Comparison of ENCODE assay signal across 8 cellular contexts in the genomic region with DNA sequence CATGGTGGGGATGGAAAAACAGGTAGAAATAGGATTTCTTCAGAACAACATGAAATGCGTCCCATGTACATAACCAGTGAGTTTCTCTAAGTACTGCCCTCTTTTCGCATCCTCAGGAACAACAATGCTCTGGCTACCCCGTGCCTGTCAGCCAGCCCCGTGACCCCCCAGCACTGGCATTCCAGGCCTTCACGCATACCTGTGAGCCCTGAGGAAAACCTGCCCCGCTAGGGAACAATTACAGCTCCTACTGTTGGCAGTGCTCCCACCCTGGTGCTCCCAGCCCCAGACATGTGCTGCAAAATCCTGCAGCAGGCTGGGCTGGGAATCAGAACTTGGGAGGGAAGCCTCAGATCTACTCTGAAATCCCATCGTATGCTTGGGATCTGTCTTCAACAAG. TPM values are rescaled to one million over a fixed set of nuclear protein-coding genes. Genes with fewer than 3 reads are reported as not detected.
A peak's percentile ranks its signal among the peaks of the same experiment; 100 is the strongest.
DNase-seq lines count a peak whose midpoint lies in the region; TF ChIP-seq lines count a peak whose summit lies in the region.

No MANE protein-coding gene starts in this region.

- peaks cover 17% of the 10 kb centered on the region for H3K36me3 ChIP-seq in GM23248 (ENCODE audit: low read depth)
- peaks cover 19% of the 10 kb centered on the region for H3K36me3 ChIP-seq in left ventricle myocardium inferior
- H3K36me3 ChIP-seq in testis (ENCODE audit: low read depth, missing control alignments) = no peaks in the 10 kb centered on the region

- 74 to 80% methylated on average over 7 of the region's 7 CpGs for WGBS in GM23248 (ENCODE audit: low coverage in 1 of 2, low lambda C conversion rate in 2 of 2, missing lambda C conversion rate in 2 of 2), 2 experiments
- WGBS in testis, 2 donors = 77 to 87% methylated on average over 7 of the region's 7 CpGs

- no peaks in the 10 kb centered on the region for H3K27me3 Mint-ChIP-seq in activated CD4-positive, alpha-beta memory T cell treated with anti-CD3 and anti-CD28 coated beads, Interleukin-2, amount 10 ng/mL, durations not matched to agents 7 days and 5 days

- H4K20me1 ChIP-seq in GM23248 (ENCODE audit: insufficient read depth) = no peaks in the 10 kb centered on the region; the same call in 1 of the 2 replicates

- peak overlapping the region; percentile 74 for H3K4me3 Mint-ChIP-seq in activated CD4-positive, alpha-beta memory T cell treated with anti-CD3 and anti-CD28 coated beads, Interleukin-2, amount 10 ng/mL, durations not matched to agents 7 days and 5 days

- intact Hi-C loops in left ventricle myocardium inferior (cut with micrococcal nuclease) = loop anchor here (10.0 kb wide), 1 partner anchor 157 kb away; no protein-coding TSS in a partner anchor
- intact Hi-C loops in testis (cut with DNase I; ENCODE audit: low total_unique reads) = no loop called here

- no peak for TF ChIP-seq POLR2A in testis (IDR thresholded peaks at IDR 0.05)

- peaks cover 100% of the 10 kb centered on the region for H3K79me2 ChIP-seq in GM23248 (ENCODE audit: insufficient read depth)

- H3K27me3 ChIP-seq in GM23248 (replicated peaks; ENCODE audit: insufficient read depth) (no peaks in the 10 kb centered on the region), left ventricle myocardium inferior (ENCODE audit: low read depth) (no peaks in the 10 kb centered on the region), testis (no peaks in the 10 kb centered on the region)

- H3K9me2 ChIP-seq in GM23248 (ENCODE audit: insufficient read depth) = no peaks in the 10 kb centered on the region

- H3K36me3 Mint-ChIP-seq in activated CD4-positive, alpha-beta memory T cell treated with anti-CD3 and anti-CD28 coated beads, Interleukin-2, amount 10 ng/mL, durations not matched to agents 7 days and 5 days (ENCODE audit: low read depth) = peaks cover 90% of the 10 kb centered on the region

- no peak overlapping the region for H2AFZ ChIP-seq in GM23248

- H3F3A ChIP-seq in GM23248 (ENCODE audit: insufficient read depth) = peaks cover 81% of the 10 kb centered on the region

- H3K4me3 ChIP-seq in GM23248 (peak overlapping the region; percentile 47), left ventricle myocardium inferior (peak overlapping the region; percentile 94), skin epidermis (no peak overlapping the region), testis (no peak overlapping the region)

- peaks cover 90% of the 10 kb centered on the region for H3K4me1 ChIP-seq in GM23248 (ENCODE audit: insufficient read depth)
- H3K4me1 ChIP-seq in left ventricle myocardium inferior = peaks cover 98% of the 10 kb centered on the region
- peaks cover 26% of the 10 kb centered on the region for H3K4me1 ChIP-seq in testis

- H3K9me3 Mint-ChIP-seq in activated CD4-positive, alpha-beta memory T cell treated with anti-CD3 and anti-CD28 coated beads, Interleukin-2, amount 10 ng/mL, durations not matched to agents 7 days and 5 days = no peaks in the 10 kb centered on the region

- TF ChIP-seq CTCF in left ventricle myocardium inferior (IDR thresholded peaks at IDR 0.05; ENCODE audit: borderline replicate concordance) (no peak), testis (IDR thresholded peaks at IDR 0.05) (no peak)

- in situ Hi-C loops in GM23248 (cut with MboI) = loop anchor here (10.0 to 25.0 kb wide), 2 partner anchors 204 to 233 kb away; no protein-coding TSS in a partner anchor

- H3K27ac Mint-ChIP-seq in activated CD4-positive, alpha-beta memory T cell treated with anti-CD3 and anti-CD28 coated beads, Interleukin-2, amount 10 ng/mL, durations not matched to agents 7 days and 5 days = peak overlapping the region; percentile 97

- H3K9me3 ChIP-seq in GM23248 (ENCODE audit: low read depth) (no peaks in the 10 kb centered on the region), left ventricle myocardium inferior (replicated peaks) (no peaks in the 10 kb centered on the region), testis (no peaks in the 10 kb centered on the region)

- CTCF ChIA-PET in activated CD4-positive, alpha-beta memory T cell treated with anti-CD3 and anti-CD28 coated beads, Interleukin-2, amount 10 ng/mL, durations not matched to agents 7 days and 5 days (lab: Charles Lee) = interaction anchor here (1.5 to 2.2 kb wide), 2 partner anchors 11 to 165 kb away, joined by 6 to 7 read pairs; no protein-coding TSS in a partner anchor

- H3K27ac ChIP-seq in GM23248 = peak overlapping the region; percentile 87
- peak overlapping the region; percentile 100 for H3K27ac ChIP-seq in left ventricle myocardium inferior (replicated peaks)
- H3K27ac ChIP-seq in skin epidermis = peak overlapping the region in 11 of 21 experiments; percentile 16 to 80 (median 60)
- H3K27ac ChIP-seq in testis = no peak overlapping the region

- peak overlapping the region; percentile 84 for H3K4me2 ChIP-seq in GM23248 (ENCODE audit: unreplicated experiment)

- peak overlapping the region; percentile 69 for H3K9ac ChIP-seq in GM23248

- peaks cover 96% of the 10 kb centered on the region for H3K4me1 Mint-ChIP-seq in activated CD4-positive, alpha-beta memory T cell treated with anti-CD3 and anti-CD28 coated beads, Interleukin-2, amount 10 ng/mL, durations not matched to agents 7 days and 5 days

- POLR2A ChIA-PET in activated CD4-positive, alpha-beta memory T cell treated with anti-CD3 and anti-CD28 coated beads, Interleukin-2, amount 10 ng/mL, durations not matched to agents 7 days and 5 days (lab: Charles Lee) = interaction anchor here (1.0 to 3.0 kb wide), 9 partner anchors 8 to 107 kb away, joined by 3 to 37 read pairs (median 8); no protein-coding TSS in a partner anchor

- DNase-seq in GM23248 (peak; percentile 24), left ventricle myocardium inferior (no peak), DMS53 (lab: John Stamatoyannopoulos, UW) (no peak), GM19240 (ENCODE audit: insufficient read length, low spot score) (no peak), testis (no peak)
- DNase-seq in activated CD4-positive, alpha-beta memory T cell treated with anti-CD3 and anti-CD28 coated beads, Interleukin-2, amount 10 ng/mL, durations not matched to agents 7 days and 5 days = no peak
- DNase-seq in activated CD4-positive, CD25-positive, alpha-beta regulatory T cell treated with anti-CD3 and anti-CD28 coated beads, Interleukin-2, amount 50 U/mL, for 72 hours = no peak

RNA-seq across cellular contexts. Expression of a gene that starts 9.1 kb away (rescaled TPM):
- 43.6 and 51.7 TPM in 2 replicates for total RNA-seq in GM23248 (2014; rRNA removed; shearing (Covaris generic))
- 6.8 and 8.4 TPM in 2 replicates for polyA plus RNA-seq in GM23248 (2016; fragmentation: Nextera tagmentation; extraction: Ambion mirVana)
- 10 to 100 TPM; 30.0 to 31.0 TPM for total RNA-seq in activated CD4-positive, alpha-beta memory T cell treated with anti-CD3 and anti-CD28 coated beads, Interleukin-2, amount 10 ng/mL, durations not matched to agents 7 days and 5 days
- 19.3 TPM for total RNA-seq in left ventricle myocardium inferior
- 10 to 100 TPM in 1 of 2 donors, 1 to 10 TPM in 1; 9.8 to 14.6 TPM for total RNA-seq in testis
- polyA plus RNA-seq in testis (ENCODE audit: insufficient read depth, low read depth, low replicate concordance) = 7.5 TPM

Comparison
In these comparisons a context has a peak if more than half of its experiments do, and no peak if none do; other contexts are left out.
1. H3K27ac ChIP-seq: peak in GM23248 (single experiment), left ventricle myocardium inferior (single experiment) and skin epidermis (11 of 21); none in testis (0 of 2).
2. H3K4me3 ChIP-seq: peak in GM23248 (single experiment) and left ventricle myocardium inferior (single experiment); none in skin epidermis (0 of 7) and testis (0 of 2).